In the genomic region with DNA sequence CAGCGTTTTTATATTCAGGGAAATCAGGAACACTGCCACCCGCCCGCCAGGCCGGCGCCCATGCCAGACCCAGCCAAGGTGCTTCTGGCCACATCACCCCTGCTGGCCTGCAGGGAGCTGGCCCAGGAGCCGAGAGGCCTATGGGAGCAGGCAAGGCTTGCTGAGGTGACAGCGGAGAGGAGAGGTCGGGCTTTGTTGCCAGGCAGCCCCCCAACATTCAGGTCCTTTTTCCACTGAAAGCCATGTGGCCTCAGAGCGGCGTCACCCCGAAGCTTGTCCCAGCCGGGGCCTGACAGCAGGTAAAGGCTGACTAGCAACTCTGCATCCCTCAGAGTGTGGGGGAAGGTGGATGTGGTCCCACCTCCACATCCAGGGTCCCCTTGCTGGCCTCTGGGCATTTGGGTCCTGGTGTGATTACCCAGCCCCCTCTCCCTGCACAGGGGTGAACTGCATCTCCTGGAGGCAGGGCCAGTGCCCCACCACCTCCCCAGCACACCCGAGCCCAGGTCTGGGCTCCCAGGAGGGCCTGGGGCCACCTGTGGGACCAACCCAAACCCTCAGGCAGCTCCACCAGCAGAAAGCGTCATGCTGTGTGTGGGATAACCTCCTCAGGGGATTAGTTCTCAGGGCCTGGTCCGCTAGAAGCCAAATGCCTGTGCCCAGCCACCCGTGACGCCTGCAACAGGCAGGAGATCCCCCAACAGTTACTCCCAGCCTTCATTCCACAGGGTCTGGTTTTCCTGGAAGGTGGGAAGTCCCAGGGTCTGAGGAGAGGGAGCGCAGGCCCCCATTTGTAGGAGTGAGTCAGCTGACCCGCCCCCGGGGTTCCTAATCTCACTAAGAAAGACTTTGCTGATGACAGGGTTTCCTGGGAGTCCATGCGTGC, we compare ENCODE assay signal across 14 cellular contexts. TPM values are rescaled to one million over a fixed set of nuclear protein-coding genes. Genes with fewer than 3 reads are reported as not detected.
A peak's percentile ranks its signal among the peaks of the same experiment; 100 is the strongest.
DNase-seq lines count a peak whose midpoint lies in the region; ATAC-seq and TF ChIP-seq lines count a peak whose summit lies in the region.
"Had no signal": no experiment of that assay in that cellular context is flagged by ENCODE, and none has a peak within 500 bp of the region (broad histone marks: within the 10 kb centered on the region; RNA-seq: fewer than 3 reads in every experiment).

A gene (plus strand): TSS at position 869 of the 886 bp plus-strand sequence. CDS start 54 bp downstream, outside the sequence.

- no peak for TF ChIP-seq CTCF in right lobe of liver (IDR thresholded peaks at IDR 0.05)

- H3K9me3 Mint-ChIP-seq in stimulated activated naive CD8-positive, alpha-beta T cell treated with anti-CD3 and anti-CD28 coated beads, Interleukin-15, amount 100 ng/mL, for 72 hours: no peaks in the 10 kb centered on the region
- no peaks in the 10 kb centered on the region for H3K9me3 Mint-ChIP-seq in activated T-helper 1 cell treated with anti-CD3 and anti-CD28 coated beads, Interleukin-12 subunit alpha, Interleukin-12 subunit beta, Interleukin-2, Interleukin-4 antibody, amounts not matched to agents 30 ng/mL and 10 ng/mL and 1 ng/mL, durations not matched to agents 14 hours and 24 hours and 36 hours
- H3K9me3 Mint-ChIP-seq in stimulated activated memory B cell treated with anti-CD40 and anti-IgM and Interleukin-4, amounts not matched to agents 10 μg/mL and 1 μg/mL and 100 μg/mL, for 72 hours: no peaks in the 10 kb centered on the region
- H3K9me3 Mint-ChIP-seq: stimulated activated naive CD8-positive, alpha-beta T cell treated with anti-CD3 and anti-CD28 coated beads, Interleukin-15, Interleukin-2, amounts not matched to agents 100 ng/mL and 50 ng/mL, for 24 hours had no signal

- H3K36me3 ChIP-seq in right lobe of liver: no peaks in the 10 kb centered on the region
- H3K36me3 ChIP-seq in aorta (ENCODE audit: control insufficient read depth in 1 of 2, insufficient read depth in 2 of 2, low read length in 1 of 2): no peaks in the 10 kb centered on the region
- H3K36me3 ChIP-seq: ovary had no signal

- H3K4me1 Mint-ChIP-seq in stimulated activated naive CD8-positive, alpha-beta T cell treated with anti-CD3 and anti-CD28 coated beads, Interleukin-15, amount 100 ng/mL, for 72 hours: no peaks in the 10 kb centered on the region
- no peaks in the 10 kb centered on the region for H3K4me1 Mint-ChIP-seq in activated T-helper 1 cell treated with anti-CD3 and anti-CD28 coated beads, Interleukin-12 subunit alpha, Interleukin-12 subunit beta, Interleukin-2, Interleukin-4 antibody, amounts not matched to agents 30 ng/mL and 10 ng/mL and 1 ng/mL, durations not matched to agents 14 hours and 24 hours and 36 hours (ENCODE audit: low read depth)
- no peaks in the 10 kb centered on the region for H3K4me1 Mint-ChIP-seq in stimulated activated memory B cell treated with anti-CD40 and anti-IgM and Interleukin-4, amounts not matched to agents 10 μg/mL and 1 μg/mL and 100 μg/mL, for 72 hours

- H3K4me1 ChIP-seq in right lobe of liver: no peaks in the 10 kb centered on the region
- no peaks in the 10 kb centered on the region for H3K4me1 ChIP-seq in aorta (ENCODE audit: control insufficient read depth in 1 of 2, insufficient read depth in 2 of 2, low read length in 2 of 2)

- intact Hi-C loops in activated T-helper 1 cell treated with anti-CD3 and anti-CD28 coated beads, Interleukin-12 subunit alpha, Interleukin-12 subunit beta, Interleukin-2, Interleukin-4 antibody, amounts not matched to agents 30 ng/mL and 10 ng/mL and 1 ng/mL, durations not matched to agents 14 hours and 24 hours and 36 hours (cut with micrococcal nuclease): no loop called here
- intact Hi-C loops in right lobe of liver (cut with DNase I) (no loop called here), aorta (cut with DNase I) (no loop called here)

- H3K27me3 ChIP-seq in right lobe of liver (no peaks in the 10 kb centered on the region), aorta (ENCODE audit: control insufficient read depth in 1 of 2, insufficient read depth in 2 of 2, low read length in 1 of 2) (no peaks in the 10 kb centered on the region)
- H3K27me3 ChIP-seq: ovary had no signal

- H3K4me3 Mint-ChIP-seq in stimulated activated naive CD8-positive, alpha-beta T cell treated with anti-CD3 and anti-CD28 coated beads, Interleukin-15, amount 100 ng/mL, for 72 hours: no peak within 1 kb of the TSS
- H3K4me3 Mint-ChIP-seq in activated T-helper 1 cell treated with anti-CD3 and anti-CD28 coated beads, Interleukin-12 subunit alpha, Interleukin-12 subunit beta, Interleukin-2, Interleukin-4 antibody, amounts not matched to agents 30 ng/mL and 10 ng/mL and 1 ng/mL, durations not matched to agents 14 hours and 24 hours and 36 hours: no peak within 1 kb of the TSS
- no peak within 1 kb of the TSS for H3K4me3 Mint-ChIP-seq in stimulated activated memory B cell treated with anti-CD40 and anti-IgM and Interleukin-4, amounts not matched to agents 10 μg/mL and 1 μg/mL and 100 μg/mL, for 72 hours
- H3K4me3 Mint-ChIP-seq: stimulated activated naive CD8-positive, alpha-beta T cell treated with anti-CD3 and anti-CD28 coated beads, Interleukin-15, Interleukin-2, amounts not matched to agents 100 ng/mL and 50 ng/mL, for 24 hours had no signal

- WGBS in right lobe of liver (ENCODE audit: insufficient coverage, low coverage, low lambda C conversion rate, missing lambda C conversion rate): 74% methylated on average over 3 of the region's 21 CpGs
- 61 to 66% methylated on average over 17 to 21 of the region's 21 CpGs for WGBS in aorta, 2 donors

- no peak within 1 kb of the TSS for H3K27ac Mint-ChIP-seq in stimulated activated naive CD8-positive, alpha-beta T cell treated with anti-CD3 and anti-CD28 coated beads, Interleukin-15, amount 100 ng/mL, for 72 hours
- H3K27ac Mint-ChIP-seq in activated T-helper 1 cell treated with anti-CD3 and anti-CD28 coated beads, Interleukin-12 subunit alpha, Interleukin-12 subunit beta, Interleukin-2, Interleukin-4 antibody, amounts not matched to agents 30 ng/mL and 10 ng/mL and 1 ng/mL, durations not matched to agents 14 hours and 24 hours and 36 hours: no peak within 1 kb of the TSS
- no peak within 1 kb of the TSS for H3K27ac Mint-ChIP-seq in stimulated activated memory B cell treated with anti-CD40 and anti-IgM and Interleukin-4, amounts not matched to agents 10 μg/mL and 1 μg/mL and 100 μg/mL, for 72 hours
- H3K27ac Mint-ChIP-seq: stimulated activated naive CD8-positive, alpha-beta T cell treated with anti-CD3 and anti-CD28 coated beads, Interleukin-15, Interleukin-2, amounts not matched to agents 100 ng/mL and 50 ng/mL, for 24 hours had no signal

- H3K4me3 ChIP-seq in right lobe of liver: no peak within 1 kb of the TSS
- no peak within 1 kb of the TSS for H3K4me3 ChIP-seq in aorta (ENCODE audit: low read length in 2 of 2)
- H3K4me3 ChIP-seq: ovary had no signal

- no peak for DNase-seq in stimulated activated naive CD8-positive, alpha-beta T cell treated with anti-CD3 and anti-CD28 coated beads, Interleukin-15, amount 100 ng/mL, for 72 hours
- no peak for DNase-seq in stimulated activated naive CD8-positive, alpha-beta T cell treated with anti-CD3 and anti-CD28 coated beads, Interleukin-15, Interleukin-2, amounts not matched to agents 100 U/mL and 50 U/mL, for 24 hours
- DNase-seq in activated T-helper 1 cell treated with anti-CD3 and anti-CD28 coated beads, Interleukin-12 subunit alpha, Interleukin-12 subunit beta, Interleukin-2, Interleukin-4 antibody, amounts not matched to agents 30 ng/mL and 10 ng/mL and 1 ng/mL, durations not matched to agents 14 hours and 24 hours and 36 hours (ENCODE audit: low spot score): no peak
- peak in 2 of 3 donors; percentile 24 to 29 for DNase-seq in right lobe of liver
- peak; percentile 22 to 52 for DNase-seq in aorta
- no peak for DNase-seq in SKM-1 (lab: John Stamatoyannopoulos, UW; ENCODE audit: unreplicated experiment)
- DNase-seq: C1 segment of cervical spinal cord; left cardiac atrium; NCI-H510A treated with DMSO at 0.1 percent for 48 hours; ovary; stimulated activated CD4-positive, alpha-beta T cell treated with anti-CD3 and anti-CD28 coated beads, Interleukin-4, amount 100 ng/mL, for 1 hour had no signal

- no peaks in the 10 kb centered on the region for H3K36me3 Mint-ChIP-seq in activated T-helper 1 cell treated with anti-CD3 and anti-CD28 coated beads, Interleukin-12 subunit alpha, Interleukin-12 subunit beta, Interleukin-2, Interleukin-4 antibody, amounts not matched to agents 30 ng/mL and 10 ng/mL and 1 ng/mL, durations not matched to agents 14 hours and 24 hours and 36 hours (ENCODE audit: low read depth)
- no peaks in the 10 kb centered on the region for H3K36me3 Mint-ChIP-seq in stimulated activated memory B cell treated with anti-CD40 and anti-IgM and Interleukin-4, amounts not matched to agents 10 μg/mL and 1 μg/mL and 100 μg/mL, for 72 hours

- H3K27ac ChIP-seq in right lobe of liver (no peak within 1 kb of the TSS), aorta (ENCODE audit: low read depth in 1 of 2, low read length in 2 of 2) (no peak within 1 kb of the TSS)
- H3K27ac ChIP-seq: ovary had no signal

- peaks cover 39% of the 10 kb centered on the region for H3K27me3 Mint-ChIP-seq in stimulated activated naive CD8-positive, alpha-beta T cell treated with anti-CD3 and anti-CD28 coated beads, Interleukin-15, amount 100 ng/mL, for 72 hours
- H3K27me3 Mint-ChIP-seq in activated T-helper 1 cell treated with anti-CD3 and anti-CD28 coated beads, Interleukin-12 subunit alpha, Interleukin-12 subunit beta, Interleukin-2, Interleukin-4 antibody, amounts not matched to agents 30 ng/mL and 10 ng/mL and 1 ng/mL, durations not matched to agents 14 hours and 24 hours and 36 hours (ENCODE audit: insufficient read depth): no peaks in the 10 kb centered on the region
- peaks cover 64% of the 10 kb centered on the region for H3K27me3 Mint-ChIP-seq in stimulated activated memory B cell treated with anti-CD40 and anti-IgM and Interleukin-4, amounts not matched to agents 10 μg/mL and 1 μg/mL and 100 μg/mL, for 72 hours

- peak; percentile 30 for ATAC-seq in stimulated activated naive CD8-positive, alpha-beta T cell treated with anti-CD3 and anti-CD28 coated beads, Interleukin-15, amount 100 ng/mL, for 72 hours
- ATAC-seq in stimulated activated naive CD8-positive, alpha-beta T cell treated with anti-CD3 and anti-CD28 coated beads, Interleukin-15, Interleukin-2, amounts not matched to agents 100 U/mL and 50 U/mL, for 24 hours: no peak
- ATAC-seq in right lobe of liver: no peak
- no peak for ATAC-seq in aorta (ENCODE audit: low FRiP score)
- ATAC-seq in stimulated activated memory B cell treated with anti-CD40 and anti-IgM and Interleukin-4, amounts not matched to agents 10 μg/mL and 1 μg/mL and 100 μg/mL, for 72 hours: no peak
- ATAC-seq in GM19328 (IDR thresholded peaks at IDR 0.05; ENCODE audit: unreplicated experiment): no peak
- ATAC-seq: left cardiac atrium had no signal

- H3K9me3 ChIP-seq in right lobe of liver (no peaks in the 10 kb centered on the region), aorta (ENCODE audit: control insufficient read depth, low read length) (no peaks in the 10 kb centered on the region)
- H3K9me3 ChIP-seq: ovary had no signal

- TF ChIP-seq POLR2A in right lobe of liver (IDR thresholded peaks at IDR 0.05): no peak

RNA-seq across cellular contexts. Expression of the gene that starts here (rescaled TPM):
- 9.8 and 10.1 TPM in 2 replicates for total RNA-seq in activated T-helper 1 cell treated with anti-CD3 and anti-CD28 coated beads, Interleukin-12 subunit alpha, Interleukin-12 subunit beta, Interleukin-2, Interleukin-4 antibody, amounts not matched to agents 30 ng/mL and 10 ng/mL and 1 ng/mL, durations not matched to agents 14 hours and 24 hours and 36 hours
- total RNA-seq in right lobe of liver (1 to 10 TPM in 1 of 6 experiments, under 1 TPM in 4, not detected in 1; 0.24 to 1.9 (median 0.76) TPM), aorta (1 to 10 TPM; 1.9 to 2.4 TPM)
- polyA plus RNA-seq in aorta: 1 to 10 TPM; 1.1 to 4.0 TPM

Comparison
In these comparisons a context has a peak if more than half of its experiments do, and no peak if none do; other contexts are left out.
1. DNase-seq: peak in right lobe of liver (2 of 3) and aorta (2 of 2); none in stimulated activated naive CD8-positive, alpha-beta T cell treated with anti-CD3 and anti-CD28 coated beads, Interleukin-15, amount 100 ng/mL, for 72 hours (0 of 2), stimulated activated naive CD8-positive, alpha-beta T cell treated with anti-CD3 and anti-CD28 coated beads, Interleukin-15, Interleukin-2, amounts not matched to agents 100 U/mL and 50 U/mL, for 24 hours (single experiment), activated T-helper 1 cell treated with anti-CD3 and anti-CD28 coated beads, Interleukin-12 subunit alpha, Interleukin-12 subunit beta, Interleukin-2, Interleukin-4 antibody, amounts not matched to agents 30 ng/mL and 10 ng/mL and 1 ng/mL, durations not matched to agents 14 hours and 24 hours and 36 hours (single experiment) and SKM-1 (single experiment).